11 cellular contexts compared by ENCODE assay signal in the genomic region with DNA sequence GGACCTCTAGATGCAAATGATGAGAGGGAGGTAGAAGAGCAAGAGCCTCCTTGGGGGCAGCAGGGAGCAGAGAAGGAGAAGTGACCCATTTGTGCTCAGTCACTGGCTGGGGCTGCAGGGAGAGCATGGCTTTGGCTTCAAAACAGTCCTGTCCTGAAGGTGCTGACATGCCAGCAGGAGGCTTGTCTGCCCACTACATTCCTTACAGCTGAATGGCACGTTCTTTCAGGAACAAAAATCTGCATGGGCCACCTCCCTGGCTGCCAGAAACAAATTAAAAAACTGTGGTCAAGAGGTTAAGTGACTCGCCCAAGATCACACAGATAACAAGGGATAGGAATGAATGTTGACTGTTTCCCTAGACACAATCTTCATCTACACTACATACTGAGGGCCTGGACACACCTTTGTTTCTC.
A peak's percentile ranks its signal among the peaks of the same experiment; 100 is the strongest.
DNase-seq lines count a peak whose midpoint lies in the region; ATAC-seq and TF ChIP-seq lines count a peak whose summit lies in the region.
"Had no signal": no experiment of that assay in that cellular context is flagged by ENCODE, and none has a peak within 500 bp of the region (broad histone marks: within the 10 kb centered on the region; RNA-seq: fewer than 3 reads in every experiment).

No MANE protein-coding gene starts in this region.

- in situ Hi-C loops in KBM-7 (cut with MboI; ENCODE audit: low pct_unique_long_range_greater_than_20kb, low sequenced_read_pairs) = no loop called here

- TF ChIP-seq CTCF in right atrium auricular region (IDR thresholded peaks at IDR 0.05) (no peak), fibroblast of the aortic adventitia (IDR thresholded peaks at IDR 0.05; ENCODE audit: insufficient read depth, low read length) (no peak)

- no peak overlapping the region for H3K4me3 ChIP-seq in right atrium auricular region
- H3K4me3 ChIP-seq in fibroblast of the aortic adventitia (ENCODE audit: low read depth, low read length) = no peak overlapping the region

- peaks cover 44% of the 10 kb centered on the region for H3K36me3 ChIP-seq in right atrium auricular region

- H3K4me1 ChIP-seq in right atrium auricular region = peaks cover 0 to 3% of the 10 kb centered on the region in 2 donors

- no peaks in the 10 kb centered on the region for H3K9me3 ChIP-seq in right atrium auricular region

- DNase-seq in Right ventricle myocardium superior (no peak), right atrium auricular region (ENCODE audit: low spot score) (no peak), fibroblast of the aortic adventitia (ENCODE audit: low read depth) (peak; percentile 71), KBM-7 (no peak), ureter (ENCODE audit: low spot score) (no peak), SHP77 (lab: John Stamatoyannopoulos, UW) (no peak)
- no peak for DNase-seq in activated CD4-positive, alpha-beta T cell treated with anti-CD3 and anti-CD28 coated beads, Interleukin-2, amount 50 U/mL, for 1 hour
- DNase-seq: NCI-H2171; stimulated activated CD4-positive, alpha-beta T cell treated with anti-CD3 and anti-CD28 coated beads, Interleukin-4, amount 100 ng/mL, for 4 hours had no signal

- no peak overlapping the region for H3K27ac ChIP-seq in right atrium auricular region
- H3K27ac ChIP-seq: VCaP had no signal

- H3K27me3 ChIP-seq in right atrium auricular region = no peaks in the 10 kb centered on the region

- intact Hi-C loops in Right ventricle myocardium superior (cut with DNase I) = no loop called here

- ATAC-seq in Right ventricle myocardium superior (ENCODE audit: poor library complexity) (peak; percentile 72), SK-N-SH treated with all-trans-retinoic acid at 6 μM for 48 hours (peak; percentile 84)

TF ChIP-seq in SK-N-SH treated with all-trans-retinoic acid at 6 μM for 48 hours, 23 proteins besides CTCF, POLR2A, EP300 and RAD21:
- TF ChIP-seq ISL1 (CRISPR knock-in tag; IDR thresholded peaks at IDR 0.05) (peak; percentile 45), ESRRG (CRISPR knock-in tag; IDR thresholded peaks at IDR 0.05) (no peak), ZNF70 (CRISPR knock-in tag; IDR thresholded peaks at IDR 0.05) (no peak)
- TF ChIP-seq, protein P1, sequence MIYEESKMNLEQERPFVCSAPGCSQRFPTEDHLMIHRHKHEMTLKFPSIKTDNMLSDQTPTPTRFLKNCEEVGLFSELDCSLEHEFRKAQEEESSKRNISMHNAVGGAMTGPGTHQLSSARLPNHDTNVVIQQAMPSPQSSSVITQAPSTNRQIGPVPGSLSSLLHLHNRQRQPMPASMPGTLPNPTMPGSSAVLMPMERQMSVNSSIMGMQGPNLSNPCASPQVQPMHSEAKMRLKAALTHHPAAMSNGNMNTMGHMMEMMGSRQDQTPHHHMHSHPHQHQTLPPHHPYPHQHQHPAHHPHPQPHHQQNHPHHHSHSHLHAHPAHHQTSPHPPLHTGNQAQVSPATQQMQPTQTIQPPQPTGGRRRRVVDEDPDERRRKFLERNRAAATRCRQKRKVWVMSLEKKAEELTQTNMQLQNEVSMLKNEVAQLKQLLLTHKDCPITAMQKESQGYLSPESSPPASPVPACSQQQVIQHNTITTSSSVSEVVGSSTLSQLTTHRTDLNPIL (CRISPR knock-in tag; IDR thresholded peaks at IDR 0.05; ENCODE audit: low read depth) = no peak
